9 cellular contexts compared by ENCODE assay signal in genomic region chr9:109974143-109974917, GRCh38.
DNase-seq lines count a peak whose midpoint lies in the region; ATAC-seq and TF ChIP-seq lines count a peak whose summit lies in the region.
"Had no signal": no experiment of that assay in that cellular context is flagged by ENCODE, and none has a peak within 500 bp of the region (broad histone marks: within the 10 kb centered on the region; RNA-seq: fewer than 3 reads in every experiment).

No MANE protein-coding gene starts in this region.

- CTCF ChIA-PET in activated CD4-positive, alpha-beta T cell treated with anti-CD3 and anti-CD28 coated beads, Interleukin-2, amount 10 ng/mL, durations not matched to agents 7 days and 5 days (lab: Charles Lee): interaction anchor here (0.5 to 2.2 kb wide), 5 partner anchors 10 to 299 kb away, joined by 3 to 6 read pairs (median 4); no protein-coding TSS in a partner anchor
- CTCF ChIA-PET in PC-9 (lab: Charles Lee): no interaction called here

- no peaks in the 10 kb centered on the region for H3F3A ChIP-seq in PC-9 (ENCODE audit: insufficient read depth, low read depth)

- BruUV-seq in PC-9 (replicated peaks; lab: Mats Ljungman, UMichigan): no TSS peak

- no peaks in the 10 kb centered on the region for H3K9me3 ChIP-seq in PC-9 (ENCODE audit: insufficient read depth, low read depth)

- H3K4me3 ChIP-seq in PC-9: no peak overlapping the region
- H3K4me3 ChIP-seq: skin epidermis had no signal

- no peak overlapping the region for H3K4me3 Mint-ChIP-seq in activated CD4-positive, alpha-beta T cell treated with anti-CD3 and anti-CD28 coated beads, Interleukin-2, amount 10 ng/mL, durations not matched to agents 7 days and 5 days

- peaks cover 66% of the 10 kb centered on the region for H3K4me1 Mint-ChIP-seq in activated CD4-positive, alpha-beta T cell treated with anti-CD3 and anti-CD28 coated beads, Interleukin-2, amount 10 ng/mL, durations not matched to agents 7 days and 5 days

- no peak overlapping the region for H3K4me2 ChIP-seq in PC-9

- no peaks in the 10 kb centered on the region for H3K27me3 Mint-ChIP-seq in activated CD4-positive, alpha-beta T cell treated with anti-CD3 and anti-CD28 coated beads, Interleukin-2, amount 10 ng/mL, durations not matched to agents 7 days and 5 days

- no peaks in the 10 kb centered on the region; the same call in 1 of the 2 replicates for H4K20me1 ChIP-seq in PC-9 (ENCODE audit: insufficient read depth)

- H3K36me3 ChIP-seq in PC-9 (ENCODE audit: low read depth): no peaks in the 10 kb centered on the region

- no peaks in the 10 kb centered on the region for H3K9me2 ChIP-seq in PC-9 (ENCODE audit: insufficient read depth)

- POLR2A ChIA-PET in activated CD4-positive, alpha-beta T cell treated with anti-CD3 and anti-CD28 coated beads, Interleukin-2, amount 10 ng/mL, durations not matched to agents 7 days and 5 days (lab: Charles Lee): no interaction called here
- POLR2A ChIA-PET in PC-9 (lab: Charles Lee; ENCODE audit: unreplicated experiment): no interaction called here

- H3K79me2 ChIP-seq in PC-9 (ENCODE audit: low read depth): no peaks in the 10 kb centered on the region

- H3K27me3 ChIP-seq in PC-9 (ENCODE audit: insufficient read depth, low read depth): no peaks in the 10 kb centered on the region

- no peak overlapping the region for H3K27ac ChIP-seq in PC-9

- ATAC-seq in HG03095 (IDR thresholded peaks at IDR 0.05; ENCODE audit: unreplicated experiment): peak; percentile 70

- peak; percentile 12 for DNase-seq in activated CD8-positive, alpha-beta memory T cell treated with anti-CD3 and anti-CD28 coated beads, Interleukin-2, amount 50 U/mL, for 24 hours (ENCODE audit: extremely low read depth)
- no peak for DNase-seq in activated CD8-positive, alpha-beta memory T cell treated with anti-CD3 and anti-CD28 coated beads, Interleukin-2, amount 50 U/mL, for 4 hours
- peak; percentile 57 for DNase-seq in activated CD4-positive, alpha-beta T cell treated with anti-CD3 and anti-CD28 coated beads, Interleukin-2, amount 10 ng/mL, durations not matched to agents 7 days and 5 days
- peak; percentile 23 to 49 for DNase-seq in stimulated activated CD4-positive, alpha-beta T cell treated with anti-CD3 and anti-CD28 coated beads, Interleukin-12 subunit alpha, Interleukin-12 subunit beta, amount 100 ng/mL, for 24 hours (ENCODE audit: low read depth in 2 of 2)
- DNase-seq in NCI-H2107 (lab: John Stamatoyannopoulos, UW) (no peak), PC-9 (no peak), dedifferentiated amniotic fluid mesenchymal stem cell (ENCODE audit: extremely low spot score) (no peak)

- no peak overlapping the region for H2AFZ ChIP-seq in PC-9

- intact Hi-C loops in PC-9 (cut with micrococcal nuclease; ENCODE audit: unreplicated experiment): no loop called here

- no peak for TF ChIP-seq CTCF in PC-9 (conservative IDR thresholded peaks at IDR 0.05)

- H3K27ac Mint-ChIP-seq in activated CD4-positive, alpha-beta T cell treated with anti-CD3 and anti-CD28 coated beads, Interleukin-2, amount 10 ng/mL, durations not matched to agents 7 days and 5 days: peak overlapping the region; percentile 88

- no peaks in the 10 kb centered on the region for H3K4me1 ChIP-seq in PC-9 (replicated peaks; ENCODE audit: insufficient read depth)

- peaks cover 4% of the 10 kb centered on the region for H3K36me3 Mint-ChIP-seq in activated CD4-positive, alpha-beta T cell treated with anti-CD3 and anti-CD28 coated beads, Interleukin-2, amount 10 ng/mL, durations not matched to agents 7 days and 5 days (ENCODE audit: low read depth)

- H3K9me3 Mint-ChIP-seq in activated CD4-positive, alpha-beta T cell treated with anti-CD3 and anti-CD28 coated beads, Interleukin-2, amount 10 ng/mL, durations not matched to agents 7 days and 5 days: peaks cover 6% of the 10 kb centered on the region

Comparison
In these comparisons a context has a peak if more than half of its experiments do, and no peak if none do; other contexts are left out.
1. DNase-seq: peak in activated CD8-positive, alpha-beta memory T cell treated with anti-CD3 and anti-CD28 coated beads, Interleukin-2, amount 50 U/mL, for 24 hours (single experiment), activated CD4-positive, alpha-beta T cell treated with anti-CD3 and anti-CD28 coated beads, Interleukin-2, amount 10 ng/mL, durations not matched to agents 7 days and 5 days (single experiment) and stimulated activated CD4-positive, alpha-beta T cell treated with anti-CD3 and anti-CD28 coated beads, Interleukin-12 subunit alpha, Interleukin-12 subunit beta, amount 100 ng/mL, for 24 hours (2 of 2); none in activated CD8-positive, alpha-beta memory T cell treated with anti-CD3 and anti-CD28 coated beads, Interleukin-2, amount 50 U/mL, for 4 hours (single experiment), NCI-H2107 (single experiment), PC-9 (0 of 2) and dedifferentiated amniotic fluid mesenchymal stem cell (single experiment).